18 cellular contexts compared by ENCODE assay signal in the genomic region with DNA sequence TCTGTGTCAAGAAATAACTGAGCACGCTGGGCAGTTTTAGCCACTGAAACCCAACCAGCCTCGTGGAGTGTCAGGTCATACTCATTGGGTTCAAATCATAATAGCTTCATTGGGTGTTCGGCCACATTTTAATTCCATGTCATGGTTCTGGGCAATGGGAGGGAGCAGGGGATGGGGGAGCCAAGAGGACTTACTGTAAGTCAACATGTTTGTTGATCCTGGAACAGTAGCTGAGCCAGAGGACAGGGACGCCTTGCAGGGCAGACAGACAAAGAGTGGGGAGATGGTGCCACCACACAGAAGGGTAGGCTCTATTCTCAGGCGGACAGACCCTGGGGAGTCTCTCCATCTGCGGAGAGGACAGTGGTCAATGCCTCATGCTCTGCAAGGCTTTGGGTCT.
"Had no signal": no experiment of that assay in that cellular context is flagged by ENCODE, and none has a peak within 500 bp of the region (broad histone marks: within the 10 kb centered on the region; RNA-seq: fewer than 3 reads in every experiment).

No MANE protein-coding gene starts in this region.

- H3K27me3 ChIP-seq: foreskin keratinocyte, ovary, tibial artery, upper lobe of right lung, vagina had no signal

- H3K36me3 ChIP-seq: heart left ventricle, ovary, tibial artery, upper lobe of right lung, vagina had no signal

- ATAC-seq: foreskin keratinocyte; stimulated activated naive CD8-positive, alpha-beta T cell treated with anti-CD3 and anti-CD28 coated beads, Interleukin-15, Interleukin-2, amounts not matched to agents 100 U/mL and 50 U/mL, for 24 hours had no signal

- H3K4me2 ChIP-seq: smooth muscle cell had no signal

- DNase-seq: effector CD4-positive, alpha-beta T cell; erythroblast; foreskin keratinocyte; kidney glomerular epithelial cell; mammary epithelial cell; naive B cell; stimulated activated CD4-positive, alpha-beta T cell treated with anti-CD3 and anti-CD28 coated beads, Interleukin-2, amount 100 ng/mL, for 48 hours; stimulated activated naive CD8-positive, alpha-beta T cell treated with anti-CD3 and anti-CD28 coated beads, Interleukin-15, Interleukin-2, amounts not matched to agents 100 U/mL and 50 U/mL, for 24 hours; upper lobe of right lung had no signal

- H3K4me3 Mint-ChIP-seq: endodermal cell, naive B cell, neural crest cell had no signal

- H3K9me3 ChIP-seq: heart left ventricle, ovary, tibial artery, upper lobe of right lung, vagina had no signal

- H3K4me3 ChIP-seq: coronary artery, heart left ventricle, ovary, smooth muscle cell, tibial artery, upper lobe of right lung, vagina had no signal

- H3K27ac ChIP-seq: foreskin keratinocyte, heart left ventricle, ovary, tibial artery, upper lobe of right lung, vagina had no signal

- H3K4me1 ChIP-seq: foreskin keratinocyte, upper lobe of right lung had no signal

- H3K9me3 Mint-ChIP-seq: neural crest cell had no signal

- H3K27ac Mint-ChIP-seq: endodermal cell, progenitor cell of endocrine pancreas had no signal

- H3K4me1 Mint-ChIP-seq: endodermal cell had no signal
